ENCODE assay signal across 10 cellular contexts in the genomic region with DNA sequence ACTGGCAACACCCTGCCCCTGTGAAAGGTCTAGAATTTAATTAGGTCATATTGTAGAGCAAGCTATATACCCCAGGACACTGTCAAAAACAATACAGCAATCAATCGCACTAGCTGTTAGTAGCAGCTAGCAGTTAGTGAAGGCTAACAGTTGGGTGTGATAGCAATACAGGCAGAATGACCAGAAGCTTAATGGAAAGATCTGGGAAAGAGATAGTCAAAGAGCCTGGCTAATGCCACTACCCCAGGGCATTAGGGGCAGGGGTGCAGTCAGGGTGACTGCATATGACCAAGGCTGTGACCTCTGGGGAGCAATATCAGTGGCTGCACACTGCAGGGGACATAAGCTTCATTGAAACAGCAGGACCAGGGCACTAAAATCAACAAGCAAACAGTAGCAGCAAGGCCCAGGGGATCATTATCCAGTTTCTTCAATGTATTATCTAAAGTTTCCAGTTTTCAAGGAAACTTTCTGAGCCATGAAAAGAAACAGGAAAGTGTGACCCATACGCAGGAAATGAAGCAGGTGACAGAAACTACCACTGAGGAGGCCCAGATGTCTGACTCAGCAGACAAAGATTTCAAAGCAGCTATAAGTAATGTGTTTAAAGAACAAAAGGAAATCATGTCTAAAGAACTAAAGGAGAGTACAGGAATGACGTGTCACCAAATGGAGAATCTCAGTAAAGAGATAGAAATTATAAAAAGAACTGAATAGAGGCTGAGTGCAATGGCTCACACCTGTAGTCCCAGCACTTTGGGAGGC.
A peak's percentile ranks its signal among the peaks of the same experiment; 100 is the strongest.
DNase-seq lines count a peak whose midpoint lies in the region; ATAC-seq and TF ChIP-seq lines count a peak whose summit lies in the region.
"Had no signal": no experiment of that assay in that cellular context is flagged by ENCODE, and none has a peak within 500 bp of the region (broad histone marks: within the 10 kb centered on the region; RNA-seq: fewer than 3 reads in every experiment).

No MANE protein-coding gene starts in this region.

- H3K4me3 ChIP-seq in RWPE2 (ENCODE audit: severe bottlenecking): no peak overlapping the region
- no peak overlapping the region for H3K4me3 ChIP-seq in epithelial cell of esophagus (ENCODE audit: low read length)
- H3K4me3 ChIP-seq in uterus: no peak overlapping the region
- H3K4me3 ChIP-seq: cardiac muscle cell had no signal

- H3K36me3 ChIP-seq in RWPE2 (ENCODE audit: low read depth): no peaks in the 10 kb centered on the region
- no peaks in the 10 kb centered on the region for H3K36me3 ChIP-seq in uterus
- H3K36me3 ChIP-seq: cardiac muscle cell, neutrophil had no signal

- no peak for TF ChIP-seq CTCF in RWPE2 (IDR thresholded peaks at IDR 0.05; ENCODE audit: poor library complexity, severe bottlenecking)
- no peak for TF ChIP-seq CTCF in epithelial cell of esophagus (IDR thresholded peaks at IDR 0.05; ENCODE audit: insufficient read depth, low read depth, low read length, missing control alignments)
- TF ChIP-seq CTCF in uterus (IDR thresholded peaks at IDR 0.05): no peak

- H3K27ac ChIP-seq in RWPE2 (ENCODE audit: poor library complexity, severe bottlenecking) (no peak overlapping the region), uterus (no peak overlapping the region)
- H3K27ac ChIP-seq: cardiac muscle cell, neutrophil had no signal

- TF ChIP-seq POLR2A in uterus (IDR thresholded peaks at IDR 0.05): no peak

- intact Hi-C loops in uterus (cut with DNase I; ENCODE audit: low total_unique reads): no loop called here

- H3K4me1 ChIP-seq in RWPE2 (ENCODE audit: insufficient read depth, poor library complexity, severe bottlenecking) (no peaks in the 10 kb centered on the region), uterus (no peaks in the 10 kb centered on the region)

- H3K27me3 ChIP-seq in RWPE2 (ENCODE audit: insufficient read depth, poor library complexity, severe bottlenecking) (no peaks in the 10 kb centered on the region), uterus (no peaks in the 10 kb centered on the region)
- H3K27me3 ChIP-seq: cardiac muscle cell, neutrophil had no signal

- ATAC-seq in activated CD4-positive, CD25-positive, alpha-beta regulatory T cell treated with anti-CD3 and anti-CD28 coated beads, Interleukin-2, amount 50 U/mL, for 24 hours: peak; percentile 86 to 87
- ATAC-seq in RWPE2 (ENCODE audit: low read depth): peak; percentile 73
- no peak for ATAC-seq in GM21526 (IDR thresholded peaks at IDR 0.05; ENCODE audit: low FRiP score, unreplicated experiment)

- DNase-seq in activated CD4-positive, CD25-positive, alpha-beta regulatory T cell treated with anti-CD3 and anti-CD28 coated beads, Interleukin-2, amount 50 U/mL, for 72 hours: no peak
- no peak for DNase-seq in RWPE2 (ENCODE audit: low spot score)
- DNase-seq in epithelial cell of esophagus (ENCODE audit: low read depth): peak; percentile 8
- DNase-seq in stimulated activated CD4-positive, alpha-beta T cell treated with anti-CD3 and anti-CD28 coated beads, Interleukin-2, amount 100 ng/mL, for 4 hours (ENCODE audit: low read depth): peak; percentile 16
- no peak for DNase-seq in Ammon's horn (ENCODE audit: low spot score)
- no peak for DNase-seq in uterus

- H3K9me3 ChIP-seq in RWPE2 (ENCODE audit: severe bottlenecking) (peaks cover 8% of the 10 kb centered on the region), uterus (no peaks in the 10 kb centered on the region)
- H3K9me3 ChIP-seq: neutrophil had no signal

Comparison
In these comparisons a context has a peak if more than half of its experiments do, and no peak if none do; other contexts are left out.
1. DNase-seq: peak in epithelial cell of esophagus (single experiment) and stimulated activated CD4-positive, alpha-beta T cell treated with anti-CD3 and anti-CD28 coated beads, Interleukin-2, amount 100 ng/mL, for 4 hours (single experiment); none in activated CD4-positive, CD25-positive, alpha-beta regulatory T cell treated with anti-CD3 and anti-CD28 coated beads, Interleukin-2, amount 50 U/mL, for 72 hours (single experiment), RWPE2 (single experiment), Ammon's horn (single experiment) and uterus (0 of 2).